9 cellular contexts compared by ENCODE assay signal in genomic region chr7:26857170-26857533, GRCh38. TPM values are rescaled to one million over a fixed set of nuclear protein-coding genes. Genes with fewer than 3 reads are reported as not detected.
DNase-seq lines count a peak whose midpoint lies in the region; ATAC-seq and TF ChIP-seq lines count a peak whose summit lies in the region.
"Had no signal": no experiment of that assay in that cellular context is flagged by ENCODE, and none has a peak within 500 bp of the region (broad histone marks: within the 10 kb centered on the region; RNA-seq: fewer than 3 reads in every experiment).

No MANE protein-coding gene starts in this region.

- TF ChIP-seq CTCF in WI38 (IDR thresholded peaks at IDR 0.05; ENCODE audit: low read depth, low read length) (no peak), psoas muscle (IDR thresholded peaks at IDR 0.05) (no peak)

- CTCF ChIA-PET in CD4-positive, alpha-beta memory T cell (lab: Charles Lee; ENCODE audit: partially characterized antibody), result interaction anchor here (0.7 to 1.0 kb wide), 2 partner anchors 8 to 288 kb away, joined by 3 read pairs; no protein-coding TSS in a partner anchor

- H3K4me1 Mint-ChIP-seq in CD4-positive, alpha-beta memory T cell, result peaks cover 0 to 7% (median 4%) of the 10 kb centered on the region in 4 donors

- intact Hi-C loops in psoas muscle (cut with DNase I), result loop anchor here (5.0 to 10.0 kb wide), 2 partner anchors 285 to 482 kb away; partner anchors contain the start of gene HOXA5 (in 1 of the 2)
- intact Hi-C loops in CD4-positive, alpha-beta memory T cell (cut with micrococcal nuclease), result no loop called here

- H3K36me3 ChIP-seq in iPS-15b (ENCODE audit: control insufficient read depth, insufficient read depth, low read length) (no peaks in the 10 kb centered on the region), psoas muscle (ENCODE audit: insufficient read depth in 1 of 2, low read depth in 1 of 2) (no peaks in the 10 kb centered on the region)
- no peaks in the 10 kb centered on the region for H3K36me3 ChIP-seq in CD4-positive, alpha-beta memory T cell (ENCODE audit: insufficient read depth, low read length)

- peak overlapping the region; percentile 63 for H3K27ac ChIP-seq in psoas muscle
- H3K27ac ChIP-seq in CD4-positive, alpha-beta memory T cell (ENCODE audit: low read depth, low read length), result no peak overlapping the region

- ATAC-seq in psoas muscle (no peak), GM21423 (IDR thresholded peaks at IDR 0.05; ENCODE audit: unreplicated experiment) (no peak)

- DNase-seq in psoas muscle, result no peak
- no peak for DNase-seq in CD4-positive, alpha-beta memory T cell
- no peak for DNase-seq in cerebellum (ENCODE audit: low spot score)
- no peak for DNase-seq in SHP77 treated with DMSO at 0.1 percent for 48 hours (lab: John Stamatoyannopoulos, UW)
- DNase-seq: T-helper 9 cell had no signal

- no peaks in the 10 kb centered on the region for H3K9me3 ChIP-seq in iPS-15b (ENCODE audit: control insufficient read depth, insufficient read depth, low read length)
- no peaks in the 10 kb centered on the region for H3K9me3 ChIP-seq in psoas muscle
- H3K9me3 ChIP-seq in CD4-positive, alpha-beta memory T cell (ENCODE audit: control insufficient read depth in 1 of 2, low read length in 2 of 2), result no peaks in the 10 kb centered on the region

- no peaks in the 10 kb centered on the region for H3K36me3 Mint-ChIP-seq in CD4-positive, alpha-beta memory T cell

- H3K27me3 Mint-ChIP-seq in CD4-positive, alpha-beta memory T cell, result peaks cover 10 to 37% of the 10 kb centered on the region in 2 donors

- 52 to 68% (median 64%) methylated on average over 9 of the region's 9 CpGs for WGBS in psoas muscle, 3 donors

- peak overlapping the region in 2 of 8 donors; percentile 58 to 60 for H3K4me3 Mint-ChIP-seq in CD4-positive, alpha-beta memory T cell

- H3K27me3 ChIP-seq in iPS-15b (ENCODE audit: control insufficient read depth, insufficient read depth, low read length) (peaks cover 58% of the 10 kb centered on the region), psoas muscle (ENCODE audit: insufficient read depth in 3 of 3, low read length in 2 of 3) (peaks cover 5 to 23% (median 15%) of the 10 kb centered on the region in 3 donors)
- H3K27me3 ChIP-seq in CD4-positive, alpha-beta memory T cell (ENCODE audit: insufficient read depth, low read length), result peaks cover 4% of the 10 kb centered on the region

- H3K4me3 ChIP-seq in GM08714 (ENCODE audit: low read length), result peak overlapping the region; percentile 53
- H3K4me3 ChIP-seq in WI38 (ENCODE audit: low read depth, low read length), result peak overlapping the region; percentile 46
- peak overlapping the region; percentile 43 for H3K4me3 ChIP-seq in iPS-15b (ENCODE audit: low read depth, low read length)
- H3K4me3 ChIP-seq in psoas muscle, result peak overlapping the region; percentile 54
- H3K4me3 ChIP-seq in CD4-positive, alpha-beta memory T cell (ENCODE audit: low read length in 2 of 2), result no peak overlapping the region

- POLR2A ChIA-PET in CD4-positive, alpha-beta memory T cell (lab: Charles Lee; ENCODE audit: partially characterized antibody), result no interaction called here

- H3K27ac Mint-ChIP-seq in CD4-positive, alpha-beta memory T cell, result peak overlapping the region in 1 of 7 donors; percentile 89

- peaks cover 16% of the 10 kb centered on the region for H3K4me1 ChIP-seq in iPS-15b (ENCODE audit: control insufficient read depth, insufficient read depth, low read length)
- peaks cover 10% of the 10 kb centered on the region for H3K4me1 ChIP-seq in psoas muscle
- no peaks in the 10 kb centered on the region for H3K4me1 ChIP-seq in CD4-positive, alpha-beta memory T cell (ENCODE audit: insufficient read depth, low read length)

- no peak overlapping the region for H3K9ac ChIP-seq in iPS-15b (ENCODE audit: low read depth, low read length)

- H3K9me3 Mint-ChIP-seq in CD4-positive, alpha-beta memory T cell, result peaks cover 0 to 5% (median 0%) of the 10 kb centered on the region in 8 donors

RNA-seq across cellular contexts. Expression of gene SKAP2, which starts 7.2 kb away (rescaled TPM):
- total RNA-seq in psoas muscle (10 to 100 TPM in 2 of 4 donors, 1 to 10 TPM in 2; 8.2 to 19.4 (median 10.5) TPM), cerebellum (2.4 TPM)
- polyA plus RNA-seq in psoas muscle, result 1 to 10 TPM; 3.2 to 9.5 (median 5.6) TPM
- total RNA-seq in CD4-positive, alpha-beta memory T cell, result 1 to 10 TPM; 6.8 to 8.5 TPM
- polyA plus RNA-seq in CD4-positive, alpha-beta memory T cell, result 10 to 100 TPM; 14.2 to 25.6 TPM

Comparison
In these comparisons a context has a peak if more than half of its experiments do, and no peak if none do; other contexts are left out.
1. H3K4me3 ChIP-seq: peak in GM08714 (single experiment), WI38 (single experiment), iPS-15b (single experiment) and psoas muscle (single experiment); none in CD4-positive, alpha-beta memory T cell (0 of 2).